1 cellular context compared by ENCODE assay signal in the genomic region with DNA sequence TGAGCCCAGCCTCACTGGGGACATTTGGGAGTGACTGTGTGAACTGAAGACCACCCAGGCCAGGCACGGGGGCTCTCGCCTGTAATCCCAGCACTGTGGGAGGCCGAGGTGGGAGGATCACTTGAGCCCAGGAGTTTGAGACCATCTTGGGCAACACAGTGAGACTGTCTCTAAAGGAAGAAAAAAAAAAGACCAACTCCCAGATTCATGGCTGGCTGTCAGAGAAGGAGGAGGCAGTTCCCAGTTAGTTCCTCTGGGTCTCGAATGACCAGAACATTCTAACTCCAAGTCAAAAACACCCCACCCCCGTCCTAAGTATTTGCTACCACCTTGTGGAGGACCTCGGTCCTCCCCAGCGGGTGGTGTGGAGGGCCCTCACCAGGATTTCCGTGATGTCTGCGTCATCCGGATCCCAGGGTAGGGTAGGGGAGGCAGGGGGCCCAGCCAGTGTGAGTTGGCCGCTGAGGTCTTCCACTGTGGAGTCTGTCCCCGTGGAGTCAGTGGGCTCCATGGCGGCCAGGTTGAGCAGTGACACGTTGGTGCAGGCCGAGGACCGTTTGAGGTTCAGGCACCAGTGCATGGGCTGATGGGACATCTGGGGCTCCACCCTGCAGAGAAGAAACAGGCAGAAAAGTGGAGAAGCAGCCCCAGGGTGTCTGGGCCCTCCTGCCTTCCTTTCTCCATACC.
TF ChIP-seq lines count a peak whose summit lies in the region.

No MANE protein-coding gene starts in this region.

TF ChIP-seq in K562, 482 proteins besides CTCF, POLR2A, EP300 and RAD21 (continued from another document and continues in another):
- TF ChIP-seq ATF6 (CRISPR knock-in tag; IDR thresholded peaks at IDR 0.05) (no peak), ZNF239 (CRISPR knock-in tag; IDR thresholded peaks at IDR 0.05) (0 out of 2 replicates have a peak, but pooled peaks have one; percentile 26), POLR2AphosphoS5 (IDR thresholded peaks at IDR 0.05; ENCODE audit: control insufficient read depth, insufficient read depth, low read depth, low read length) (0 out of 2 replicates have a peak, but pooled peaks have one; percentile 13), ZNF24 (IDR thresholded peaks at IDR 0.05) (no peak), SIRT6 (IDR thresholded peaks at IDR 0.05; ENCODE audit: low read depth, low read length) (no peak), ZNF274 (IDR thresholded peaks at IDR 0.05; ENCODE audit: borderline replicate concordance, low read depth, low read length) (no peak), ZNF184 (CRISPR knock-in tag; IDR thresholded peaks at IDR 0.05) (no peak), MEF2D (tag; conservative IDR thresholded peaks at IDR 0.05; ENCODE audit: low read depth) (0 out of 2 replicates have a peak, but pooled peaks have one; percentile 16), MAFG (tag; conservative IDR thresholded peaks at IDR 0.05) (0 out of 2 replicates have a peak, but pooled peaks have one; percentile 12), SMARCE1 (IDR thresholded peaks at IDR 0.05) (peak; percentile 70), KDM5B (IDR thresholded peaks at IDR 0.05; ENCODE audit: insufficient replicate concordance, low read depth, low read length) (peak; percentile 55), TAL1 (IDR thresholded peaks at IDR 0.05) (peak; percentile 19), BRD9 (IDR thresholded peaks at IDR 0.05; ENCODE audit: low read depth, partially characterized antibody) (peak; percentile 84), RNF2 (IDR thresholded peaks at IDR 0.05) (no peak), RBM39 (optimal IDR thresholded peaks at IDR 0.05; ENCODE audit: low read depth, low read length) (no peak), BMI1 (IDR thresholded peaks at IDR 0.05; ENCODE audit: low read length) (no peak), POLR2H (tag; IDR thresholded peaks at IDR 0.05; ENCODE audit: low read depth) (no peak), HMGN3 (IDR thresholded peaks at IDR 0.05; ENCODE audit: borderline replicate concordance, extremely low read depth, insufficient read length, low read depth, low read length) (peak; percentile 42), SMAD3 (CRISPR knock-in tag; conservative IDR thresholded peaks at IDR 0.05) (peak; percentile 56; the same call in 1 of the 2 replicates), C11orf30 (IDR thresholded peaks at IDR 0.05; ENCODE audit: low read depth) (no peak), RBM25 (IDR thresholded peaks at IDR 0.05; ENCODE audit: low read depth, low read length, severe bottlenecking) (no peak), NR1H2 (CRISPR knock-in tag; IDR thresholded peaks at IDR 0.05) (0 out of 2 replicates have a peak, but pooled peaks have one; percentile 58), XRCC5 (IDR thresholded peaks at IDR 0.05; ENCODE audit: low read depth, low read length) (peak; percentile 69; the same call in 1 of the 2 replicates), NR2F6 (CRISPR knock-in tag; IDR thresholded peaks at IDR 0.05) (no peak), ZSCAN32 (CRISPR knock-in tag; IDR thresholded peaks at IDR 0.05) (no peak), TEAD2 (tag; IDR thresholded peaks at IDR 0.05) (no peak), ADNP (tag; IDR thresholded peaks at IDR 0.05) (no peak), ZMIZ1 (IDR thresholded peaks at IDR 0.05; ENCODE audit: low read depth in 2 of 2, low read length in 2 of 2) (no peak), RBM22 (IDR thresholded peaks at IDR 0.05; ENCODE audit: low read depth, low read length, poor library complexity, severe bottlenecking) (no peak), FOXA3 (CRISPR knock-in tag; conservative IDR thresholded peaks at IDR 0.05 in 1 of 2, IDR thresholded peaks at IDR 0.05 in 1 of 2) (no peak), OTX1 (CRISPR knock-in tag; IDR thresholded peaks at IDR 0.05) (no peak), ZNF695 (CRISPR knock-in tag; IDR thresholded peaks at IDR 0.05) (no peak), NR4A1 (CRISPR knock-in tag; IDR thresholded peaks at IDR 0.05) (no peak), NR4A1 (tag; IDR thresholded peaks at IDR 0.05) (peak; percentile 70; the same call in 1 of the 2 replicates), LARP7 (IDR thresholded peaks at IDR 0.05) (no peak), HMG20B (CRISPR knock-in tag; IDR thresholded peaks at IDR 0.05) (no peak), DPF2 (IDR thresholded peaks at IDR 0.05) (peak; percentile 60; the same call in 1 of the 2 replicates), CBX3 (IDR thresholded peaks at IDR 0.05; ENCODE audit: borderline replicate concordance in 1 of 2, low read length in 2 of 2) (peak in 1 of 2 experiments; percentile 20; a peak in 1 of 3 replicates)
- TF ChIP-seq, protein P1, sequence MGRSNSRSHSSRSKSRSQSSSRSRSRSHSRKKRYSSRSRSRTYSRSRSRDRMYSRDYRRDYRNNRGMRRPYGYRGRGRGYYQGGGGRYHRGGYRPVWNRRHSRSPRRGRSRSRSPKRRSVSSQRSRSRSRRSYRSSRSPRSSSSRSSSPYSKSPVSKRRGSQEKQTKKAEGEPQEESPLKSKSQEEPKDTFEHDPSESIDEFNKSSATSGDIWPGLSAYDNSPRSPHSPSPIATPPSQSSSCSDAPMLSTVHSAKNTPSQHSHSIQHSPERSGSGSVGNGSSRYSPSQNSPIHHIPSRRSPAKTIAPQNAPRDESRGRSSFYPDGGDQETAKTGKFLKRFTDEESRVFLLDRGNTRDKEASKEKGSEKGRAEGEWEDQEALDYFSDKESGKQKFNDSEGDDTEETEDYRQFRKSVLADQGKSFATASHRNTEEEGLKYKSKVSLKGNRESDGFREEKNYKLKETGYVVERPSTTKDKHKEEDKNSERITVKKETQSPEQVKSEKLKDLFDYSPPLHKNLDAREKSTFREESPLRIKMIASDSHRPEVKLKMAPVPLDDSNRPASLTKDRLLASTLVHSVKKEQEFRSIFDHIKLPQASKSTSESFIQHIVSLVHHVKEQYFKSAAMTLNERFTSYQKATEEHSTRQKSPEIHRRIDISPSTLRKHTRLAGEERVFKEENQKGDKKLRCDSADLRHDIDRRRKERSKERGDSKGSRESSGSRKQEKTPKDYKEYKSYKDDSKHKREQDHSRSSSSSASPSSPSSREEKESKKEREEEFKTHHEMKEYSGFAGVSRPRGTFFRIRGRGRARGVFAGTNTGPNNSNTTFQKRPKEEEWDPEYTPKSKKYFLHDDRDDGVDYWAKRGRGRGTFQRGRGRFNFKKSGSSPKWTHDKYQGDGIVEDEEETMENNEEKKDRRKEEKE (IDR thresholded peaks at IDR 0.05; ENCODE audit: borderline replicate concordance in 1 of 2, control insufficient read depth in 1 of 2, low read depth in 2 of 2, low read length in 1 of 2): no peak
- TF ChIP-seq, protein P2, sequence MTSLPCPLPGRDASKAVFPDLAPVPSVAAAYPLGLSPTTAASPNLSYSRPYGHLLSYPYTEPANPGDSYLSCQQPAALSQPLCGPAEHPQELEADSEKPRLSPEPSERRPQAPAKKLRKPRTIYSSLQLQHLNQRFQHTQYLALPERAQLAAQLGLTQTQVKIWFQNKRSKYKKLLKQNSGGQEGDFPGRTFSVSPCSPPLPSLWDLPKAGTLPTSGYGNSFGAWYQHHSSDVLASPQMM (CRISPR knock-in tag; IDR thresholded peaks at IDR 0.05): no peak
- TF ChIP-seq, protein P3, sequence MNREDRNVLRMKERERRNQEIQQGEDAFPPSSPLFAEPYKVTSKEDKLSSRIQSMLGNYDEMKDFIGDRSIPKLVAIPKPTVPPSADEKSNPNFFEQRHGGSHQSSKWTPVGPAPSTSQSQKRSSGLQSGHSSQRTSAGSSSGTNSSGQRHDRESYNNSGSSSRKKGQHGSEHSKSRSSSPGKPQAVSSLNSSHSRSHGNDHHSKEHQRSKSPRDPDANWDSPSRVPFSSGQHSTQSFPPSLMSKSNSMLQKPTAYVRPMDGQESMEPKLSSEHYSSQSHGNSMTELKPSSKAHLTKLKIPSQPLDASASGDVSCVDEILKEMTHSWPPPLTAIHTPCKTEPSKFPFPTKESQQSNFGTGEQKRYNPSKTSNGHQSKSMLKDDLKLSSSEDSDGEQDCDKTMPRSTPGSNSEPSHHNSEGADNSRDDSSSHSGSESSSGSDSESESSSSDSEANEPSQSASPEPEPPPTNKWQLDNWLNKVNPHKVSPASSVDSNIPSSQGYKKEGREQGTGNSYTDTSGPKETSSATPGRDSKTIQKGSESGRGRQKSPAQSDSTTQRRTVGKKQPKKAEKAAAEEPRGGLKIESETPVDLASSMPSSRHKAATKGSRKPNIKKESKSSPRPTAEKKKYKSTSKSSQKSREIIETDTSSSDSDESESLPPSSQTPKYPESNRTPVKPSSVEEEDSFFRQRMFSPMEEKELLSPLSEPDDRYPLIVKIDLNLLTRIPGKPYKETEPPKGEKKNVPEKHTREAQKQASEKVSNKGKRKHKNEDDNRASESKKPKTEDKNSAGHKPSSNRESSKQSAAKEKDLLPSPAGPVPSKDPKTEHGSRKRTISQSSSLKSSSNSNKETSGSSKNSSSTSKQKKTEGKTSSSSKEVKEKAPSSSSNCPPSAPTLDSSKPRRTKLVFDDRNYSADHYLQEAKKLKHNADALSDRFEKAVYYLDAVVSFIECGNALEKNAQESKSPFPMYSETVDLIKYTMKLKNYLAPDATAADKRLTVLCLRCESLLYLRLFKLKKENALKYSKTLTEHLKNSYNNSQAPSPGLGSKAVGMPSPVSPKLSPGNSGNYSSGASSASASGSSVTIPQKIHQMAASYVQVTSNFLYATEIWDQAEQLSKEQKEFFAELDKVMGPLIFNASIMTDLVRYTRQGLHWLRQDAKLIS (CRISPR knock-in tag; IDR thresholded peaks at IDR 0.05): no peak
- TF ChIP-seq, protein P4, sequence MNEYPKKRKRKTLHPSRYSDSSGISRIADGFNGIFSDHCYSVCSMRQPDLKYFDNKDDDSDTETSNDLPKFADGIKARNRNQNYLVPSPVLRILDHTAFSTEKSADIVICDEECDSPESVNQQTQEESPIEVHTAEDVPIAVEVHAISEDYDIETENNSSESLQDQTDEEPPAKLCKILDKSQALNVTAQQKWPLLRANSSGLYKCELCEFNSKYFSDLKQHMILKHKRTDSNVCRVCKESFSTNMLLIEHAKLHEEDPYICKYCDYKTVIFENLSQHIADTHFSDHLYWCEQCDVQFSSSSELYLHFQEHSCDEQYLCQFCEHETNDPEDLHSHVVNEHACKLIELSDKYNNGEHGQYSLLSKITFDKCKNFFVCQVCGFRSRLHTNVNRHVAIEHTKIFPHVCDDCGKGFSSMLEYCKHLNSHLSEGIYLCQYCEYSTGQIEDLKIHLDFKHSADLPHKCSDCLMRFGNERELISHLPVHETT (CRISPR knock-in tag; conservative IDR thresholded peaks at IDR 0.05 in 1 of 2, IDR thresholded peaks at IDR 0.05 in 1 of 2): no peak
- TF ChIP-seq, protein P5, sequence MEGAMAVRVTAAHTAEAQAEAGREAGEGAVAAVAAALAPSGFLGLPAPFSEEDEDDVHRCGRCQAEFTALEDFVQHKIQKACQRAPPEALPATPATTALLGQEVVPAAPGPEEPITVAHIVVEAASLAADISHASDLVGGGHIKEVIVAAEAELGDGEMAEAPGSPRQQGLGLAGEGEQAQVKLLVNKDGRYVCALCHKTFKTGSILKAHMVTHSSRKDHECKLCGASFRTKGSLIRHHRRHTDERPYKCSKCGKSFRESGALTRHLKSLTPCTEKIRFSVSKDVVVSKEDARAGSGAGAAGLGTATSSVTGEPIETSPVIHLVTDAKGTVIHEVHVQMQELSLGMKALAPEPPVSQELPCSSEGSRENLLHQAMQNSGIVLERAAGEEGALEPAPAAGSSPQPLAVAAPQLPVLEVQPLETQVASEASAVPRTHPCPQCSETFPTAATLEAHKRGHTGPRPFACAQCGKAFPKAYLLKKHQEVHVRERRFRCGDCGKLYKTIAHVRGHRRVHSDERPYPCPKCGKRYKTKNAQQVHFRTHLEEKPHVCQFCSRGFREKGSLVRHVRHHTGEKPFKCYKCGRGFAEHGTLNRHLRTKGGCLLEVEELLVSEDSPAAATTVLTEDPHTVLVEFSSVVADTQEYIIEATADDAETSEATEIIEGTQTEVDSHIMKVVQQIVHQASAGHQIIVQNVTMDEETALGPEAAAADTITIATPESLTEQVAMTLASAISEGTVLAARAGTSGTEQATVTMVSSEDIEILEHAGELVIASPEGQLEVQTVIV (CRISPR knock-in tag; IDR thresholded peaks at IDR 0.05; ENCODE audit: borderline replicate concordance): no peak
- TF ChIP-seq, protein P6, sequence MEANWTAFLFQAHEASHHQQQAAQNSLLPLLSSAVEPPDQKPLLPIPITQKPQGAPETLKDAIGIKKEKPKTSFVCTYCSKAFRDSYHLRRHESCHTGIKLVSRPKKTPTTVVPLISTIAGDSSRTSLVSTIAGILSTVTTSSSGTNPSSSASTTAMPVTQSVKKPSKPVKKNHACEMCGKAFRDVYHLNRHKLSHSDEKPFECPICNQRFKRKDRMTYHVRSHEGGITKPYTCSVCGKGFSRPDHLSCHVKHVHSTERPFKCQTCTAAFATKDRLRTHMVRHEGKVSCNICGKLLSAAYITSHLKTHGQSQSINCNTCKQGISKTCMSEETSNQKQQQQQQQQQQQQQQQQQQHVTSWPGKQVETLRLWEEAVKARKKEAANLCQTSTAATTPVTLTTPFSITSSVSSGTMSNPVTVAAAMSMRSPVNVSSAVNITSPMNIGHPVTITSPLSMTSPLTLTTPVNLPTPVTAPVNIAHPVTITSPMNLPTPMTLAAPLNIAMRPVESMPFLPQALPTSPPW (CRISPR knock-in tag; IDR thresholded peaks at IDR 0.05): peak; percentile 73
